ENCODE assay signal across 18 cellular contexts in the genomic region with DNA sequence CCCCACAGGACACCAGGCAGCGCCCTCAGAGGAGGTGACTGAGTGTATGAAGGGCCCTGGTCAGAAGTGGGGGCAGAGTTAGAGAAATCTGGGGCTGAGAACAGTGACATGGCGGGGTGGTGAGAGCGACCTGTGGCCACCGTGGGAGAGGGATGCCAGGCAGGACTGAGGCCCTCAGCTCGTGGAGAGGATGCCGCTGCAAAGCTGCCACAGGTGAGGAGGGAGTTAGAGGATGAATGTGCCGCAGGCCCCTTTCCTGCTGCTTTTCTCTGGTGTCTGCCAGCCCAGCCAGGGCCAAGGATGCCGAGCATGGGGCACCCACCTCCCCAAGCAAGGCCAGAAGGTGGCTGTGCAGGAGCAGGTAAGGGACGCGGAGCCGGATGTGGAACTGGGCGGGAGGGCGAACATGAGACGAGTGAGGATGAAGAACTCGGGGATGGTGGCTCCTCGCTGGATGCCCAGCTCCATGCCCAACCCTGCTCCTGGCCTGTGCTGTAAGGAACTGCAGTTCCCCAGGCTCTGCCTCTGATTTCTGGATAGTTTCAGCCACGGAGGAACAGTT.
A peak's percentile ranks its signal among the peaks of the same experiment; 100 is the strongest.
DNase-seq lines count a peak whose midpoint lies in the region; ATAC-seq and TF ChIP-seq lines count a peak whose summit lies in the region.
"Had no signal": no experiment of that assay in that cellular context is flagged by ENCODE, and none has a peak within 500 bp of the region (broad histone marks: within the 10 kb centered on the region; RNA-seq: fewer than 3 reads in every experiment).

No MANE protein-coding gene starts in this region.

- no peaks in the 10 kb centered on the region for H3K9me3 Mint-ChIP-seq in activated naive CD4-positive, alpha-beta T cell treated with anti-CD3 and anti-CD28 coated beads, Interleukin-2, amount 50 U/mL, for 72 hours

- H4K91ac ChIP-seq in neuronal stem cell (ENCODE audit: low read depth, low read length, poor library complexity) = no peak overlapping the region

- no peak overlapping the region for H3K27ac ChIP-seq in neuronal stem cell (replicated peaks; ENCODE audit: low read length)
- H3K27ac ChIP-seq in upper lobe of right lung = no peak overlapping the region
- H3K27ac ChIP-seq: C4-2B, SJSA1 had no signal

- no peak overlapping the region for H2AK5ac ChIP-seq in neuronal stem cell (ENCODE audit: low read depth, low read length)

- ATAC-seq in T-helper 17 cell (no peak), upper lobe of right lung (no peak)
- ATAC-seq in activated naive CD4-positive, alpha-beta T cell treated with anti-CD3 and anti-CD28 coated beads, Interleukin-2, amount 50 U/mL, for 72 hours = no peak
- ATAC-seq: Panc1 had no signal

- H2BK5ac ChIP-seq in neuronal stem cell (ENCODE audit: low read length) = no peak overlapping the region

- H4K8ac ChIP-seq in neuronal stem cell (ENCODE audit: low read depth, low read length) = peak overlapping the region; percentile 29

- peak overlapping the region; percentile 43 for H3K27ac Mint-ChIP-seq in T-helper 17 cell
- no peak overlapping the region for H3K27ac Mint-ChIP-seq in activated naive CD4-positive, alpha-beta T cell treated with anti-CD3 and anti-CD28 coated beads, Interleukin-2, amount 50 U/mL, for 72 hours

- H2BK15ac ChIP-seq in neuronal stem cell (ENCODE audit: low read length) = no peak overlapping the region

- no peak overlapping the region for H2BK120ac ChIP-seq in neuronal stem cell (ENCODE audit: low read depth, low read length)

- H3K4me3 Mint-ChIP-seq in T-helper 17 cell = no peak overlapping the region

- H2BK12ac ChIP-seq in neuronal stem cell (ENCODE audit: low read length) = no peak overlapping the region

- no peaks in the 10 kb centered on the region for H3K36me3 ChIP-seq in neuronal stem cell (replicated peaks in 1 of 2; ENCODE audit: control insufficient read depth in 2 of 2, insufficient read depth in 2 of 2, low read length in 2 of 2)
- H3K36me3 ChIP-seq in upper lobe of right lung = no peaks in the 10 kb centered on the region
- H3K36me3 ChIP-seq: SJSA1 had no signal

- no peak overlapping the region for H3K23ac ChIP-seq in neuronal stem cell (ENCODE audit: low read depth, low read length, poor library complexity)

- H3K4me1 ChIP-seq in neuronal stem cell (ENCODE audit: control insufficient read depth in 2 of 2, insufficient read depth in 1 of 2, low read depth in 1 of 2, low read length in 2 of 2) (no peaks in the 10 kb centered on the region), upper lobe of right lung (no peaks in the 10 kb centered on the region)

- no peak for TF ChIP-seq CTCF in upper lobe of right lung (IDR thresholded peaks at IDR 0.05)

- H3K9ac ChIP-seq in neuronal stem cell (ENCODE audit: low read depth, low read length, poor library complexity) = no peak overlapping the region

- peak; percentile 38 for DNase-seq in activated CD8-positive, alpha-beta memory T cell treated with anti-CD3 and anti-CD28 coated beads for 24 hours
- no peak for DNase-seq in activated CD8-positive, alpha-beta memory T cell treated with anti-CD3 and anti-CD28 coated beads, Interleukin-2, amount 50 U/mL, for 4 hours
- DNase-seq in T-helper 17 cell = no peak
- no peak for DNase-seq in neuronal stem cell (ENCODE audit: low spot score)
- peak; percentile 60 for DNase-seq in upper lobe of right lung
- no peak for DNase-seq in activated naive CD4-positive, alpha-beta T cell treated with anti-CD3 and anti-CD28 coated beads, Interleukin-2, amount 50 U/mL, for 72 hours (ENCODE audit: low spot score in 2 of 2)
- DNase-seq in RKO (ENCODE audit: low spot score) = no peak
- DNase-seq: 8988T, GOT3, HCEC 1CT, KG1, NCI-H1092, NCI-H2029 treated with DMSO at 0.1 percent for 48 hours, NCI-H345, NCI-H82 had no signal

- no peak overlapping the region for H3K14ac ChIP-seq in neuronal stem cell (ENCODE audit: low read length)

- H2AFZ ChIP-seq in neuronal stem cell (ENCODE audit: low read length) = no peak overlapping the region

- no peaks in the 10 kb centered on the region for H3K36me3 Mint-ChIP-seq in T-helper 17 cell (ENCODE audit: low read depth)
- no peaks in the 10 kb centered on the region for H3K36me3 Mint-ChIP-seq in activated naive CD4-positive, alpha-beta T cell treated with anti-CD3 and anti-CD28 coated beads, Interleukin-2, amount 50 U/mL, for 72 hours

- intact Hi-C loops in upper lobe of right lung (cut with DNase I) = no loop called here

- WGBS in neuronal stem cell (ENCODE audit: extremely low coverage in 2 of 2, insufficient read length in 2 of 2, insufficient replicate concordance in 1 of 2), 2 donors = no CpG with 5 or more reads among the region's 17 CpGs

- no peaks in the 10 kb centered on the region for H3K9me3 ChIP-seq in T-helper 17 cell (ENCODE audit: control insufficient read depth, low read length, poor library complexity, severe bottlenecking)
- H3K9me3 ChIP-seq in neuronal stem cell (replicated peaks in 1 of 2; ENCODE audit: control insufficient read depth in 2 of 2, insufficient read depth in 1 of 2, low read depth in 1 of 2, low read length in 2 of 2) = no peaks in the 10 kb centered on the region
- no peaks in the 10 kb centered on the region for H3K9me3 ChIP-seq in upper lobe of right lung
- H3K9me3 ChIP-seq: SJSA1 had no signal

- H3K27me3 Mint-ChIP-seq in T-helper 17 cell = no peaks in the 10 kb centered on the region

- no peak overlapping the region for H3K4ac ChIP-seq in neuronal stem cell (ENCODE audit: low read length)

- peak overlapping the region; percentile 77 for H3K18ac ChIP-seq in neuronal stem cell (ENCODE audit: low read length)

- no peak overlapping the region for H3K4me2 ChIP-seq in neuronal stem cell (ENCODE audit: insufficient read depth, low read length, poor library complexity, severe bottlenecking)

- peaks cover 0 to 12% (median 0%) of the 10 kb centered on the region in 3 experiments for H3K27me3 ChIP-seq in neuronal stem cell (ENCODE audit: control insufficient read depth in 3 of 3, insufficient read depth in 3 of 3, low read depth in 1 of 3, low read length in 3 of 3)
- H3K27me3 ChIP-seq in upper lobe of right lung = no peaks in the 10 kb centered on the region

- H3K4me1 Mint-ChIP-seq in T-helper 17 cell = peaks cover 3% of the 10 kb centered on the region

- H3K4me3 ChIP-seq in neuronal stem cell (ENCODE audit: low read length in 2 of 2) = no peak overlapping the region
- no peak overlapping the region for H3K4me3 ChIP-seq in upper lobe of right lung
- H3K4me3 ChIP-seq: SJSA1 had no signal

- no peaks in the 10 kb centered on the region for H3K79me1 ChIP-seq in neuronal stem cell (ENCODE audit: low read depth, low read length)

Comparison
In these comparisons a context has a peak if more than half of its experiments do, and no peak if none do; other contexts are left out.
1. DNase-seq: peak in activated CD8-positive, alpha-beta memory T cell treated with anti-CD3 and anti-CD28 coated beads for 24 hours (single experiment) and upper lobe of right lung (single experiment); none in activated CD8-positive, alpha-beta memory T cell treated with anti-CD3 and anti-CD28 coated beads, Interleukin-2, amount 50 U/mL, for 4 hours (single experiment), T-helper 17 cell (0 of 3), neuronal stem cell (single experiment), activated naive CD4-positive, alpha-beta T cell treated with anti-CD3 and anti-CD28 coated beads, Interleukin-2, amount 50 U/mL, for 72 hours (0 of 2) and RKO (single experiment).